24 cellular contexts compared by ENCODE assay signal in genomic region chr2:129775941-129776653, GRCh38.
DNase-seq lines count a peak whose midpoint lies in the region; ATAC-seq, FAIRE-seq and TF ChIP-seq lines count a peak whose summit lies in the region.
"Had no signal": no experiment of that assay in that cellular context is flagged by ENCODE, and none has a peak within 500 bp of the region (broad histone marks: within the 10 kb centered on the region; RNA-seq: fewer than 3 reads in every experiment).

No MANE protein-coding gene starts in this region.

- no peak overlapping the region for H3K56ac ChIP-seq in H1 (replicated peaks; ENCODE audit: insufficient read length, low read depth, low read length)

- H4K5ac ChIP-seq in H1 (ENCODE audit: insufficient read length, low read depth, low read length) = no peak overlapping the region

- H3K27ac ChIP-seq in heart right ventricle = no peak overlapping the region
- H3K27ac ChIP-seq in H1 (ENCODE audit: low read depth, low read length) = no peak overlapping the region
- no peak overlapping the region for H3K27ac ChIP-seq in caudate nucleus (ENCODE audit: low read depth, low read length)
- H3K27ac ChIP-seq: BLaER1 treated with 17β-estradiol and CSF1 and Interleukin-3, amounts not matched to agents 10 nM and 100 nM; GM23248; KMS-11; SJSA1 had no signal

- H3K23ac ChIP-seq in H1 (ENCODE audit: insufficient read length) = no peak overlapping the region

- CTCF ChIA-PET in H1 (lab: Charles Lee; ENCODE audit: partially characterized antibody) = interaction anchor here (1.1 to 1.9 kb wide), 3 partner anchors 9 to 68 kb away, joined by 3 to 7 read pairs (median 4); no protein-coding TSS in a partner anchor

- H3K4me2 ChIP-seq in H1 (ENCODE audit: insufficient read depth in 1 of 2, low read depth in 2 of 2, low read length in 2 of 2) = no peak overlapping the region
- H3K4me2 ChIP-seq: BLaER1 treated with 17β-estradiol and CSF1 and Interleukin-3, amounts not matched to agents 10 nM and 100 nM; KMS-11 had no signal

- H3K9me3 ChIP-seq in heart right ventricle (peaks cover 0 to 13% (median 0%) of the 10 kb centered on the region in 11 donors), H1 (ENCODE audit: insufficient read depth in 2 of 2, low read depth in 1 of 2, low read length in 1 of 2) (no peaks in the 10 kb centered on the region)
- H3K9me3 ChIP-seq: SJSA1 had no signal

- H3K79me1 ChIP-seq in H1 (ENCODE audit: low read depth, low read length) = no peaks in the 10 kb centered on the region

- H2BK12ac ChIP-seq in H1 (ENCODE audit: low read depth, low read length) = no peak overlapping the region

- no peak overlapping the region for H3K4ac ChIP-seq in H1 (replicated peaks; ENCODE audit: insufficient read length, low read depth, low read length)

- no peak overlapping the region for H2BK120ac ChIP-seq in H1 (replicated peaks; ENCODE audit: low read depth, low read length)

- peaks cover 7% of the 10 kb centered on the region for H3K27me3 Mint-ChIP-seq in nephron (ENCODE audit: low read depth)
- H3K27me3 Mint-ChIP-seq in activated T-cell treated with anti-CD3 and anti-CD28 coated beads, Interleukin-2, amount 50 U/mL, for 72 hours (ENCODE audit: low read depth) = no peaks in the 10 kb centered on the region
- H3K27me3 Mint-ChIP-seq: CD4-positive, alpha-beta T cell had no signal

- no peak for FAIRE-seq in H1 (lab: Jason Lieb, UNC)
- FAIRE-seq: D721Med, GM19239, HTR-8/SVneo had no signal

- DNase-seq in cardiac septum (ENCODE audit: low spot score) (peak; percentile 20), heart right ventricle (no peak), H1 (ENCODE audit: low read depth in 1 of 2, low spot score in 2 of 2) (no peak), caudate nucleus (lab: John Stamatoyannopoulos, UW) (no peak), germinal center (ENCODE audit: low spot score) (no peak)
- no peak for DNase-seq in activated T-cell treated with anti-CD3 and anti-CD28 coated beads, Interleukin-2, amount 50 U/mL, for 72 hours
- DNase-seq: AML-193; CD4-positive, alpha-beta T cell; GM23248; HCEC 1CT; MM.1S; NCI-H2029; NCI-H226; NCI-H510A; NCI-H69; Right ventricle myocardium superior; RPMI8226 had no signal

- H3K4me1 Mint-ChIP-seq in nephron = peaks cover 43% of the 10 kb centered on the region
- no peaks in the 10 kb centered on the region for H3K4me1 Mint-ChIP-seq in activated T-cell treated with anti-CD3 and anti-CD28 coated beads, Interleukin-2, amount 50 U/mL, for 72 hours (ENCODE audit: low read depth)

- TF ChIP-seq POLR2A in H1 (IDR thresholded peaks at IDR 0.05; ENCODE audit: control extremely low read depth in 1 of 2, low read depth in 2 of 2, low read length in 2 of 2) = no peak

- H3K27me3 ChIP-seq in heart right ventricle (peaks cover 0 to 14% (median 0%) of the 10 kb centered on the region in 7 donors), H1 (replicated peaks in 1 of 4; ENCODE audit: control insufficient read depth in 3 of 4, extremely low read depth in 1 of 4, insufficient read depth in 3 of 4, low read length in 3 of 4) (no peaks in the 10 kb centered on the region)
- H3K27me3 ChIP-seq: BLaER1 treated with 17β-estradiol and CSF1 and Interleukin-3, amounts not matched to agents 10 nM and 100 nM; SJSA1 had no signal

- H3K36me3 Mint-ChIP-seq in nephron (ENCODE audit: low read depth) = no peaks in the 10 kb centered on the region
- H3K36me3 Mint-ChIP-seq in activated T-cell treated with anti-CD3 and anti-CD28 coated beads, Interleukin-2, amount 50 U/mL, for 72 hours (ENCODE audit: insufficient read depth in 2 of 2) = no peaks in the 10 kb centered on the region

- TF ChIP-seq CTCF in heart right ventricle (IDR thresholded peaks at IDR 0.05) (no peak), H1 (IDR thresholded peaks at IDR 0.05; ENCODE audit: control extremely low read depth in 1 of 3, insufficient read depth in 1 of 3, low read depth in 1 of 3, low read length in 3 of 3) (no peak), nephron (IDR thresholded peaks at IDR 0.05; ENCODE audit: unreplicated experiment in 3 of 3) (no peak)

- peaks cover 6% of the 10 kb centered on the region for H3K9me3 Mint-ChIP-seq in nephron
- H3K9me3 Mint-ChIP-seq in activated T-cell treated with anti-CD3 and anti-CD28 coated beads, Interleukin-2, amount 50 U/mL, for 72 hours = no peaks in the 10 kb centered on the region
- H3K9me3 Mint-ChIP-seq: CD4-positive, alpha-beta T cell had no signal

- H3K14ac ChIP-seq in H1 (ENCODE audit: insufficient read length) = no peak overlapping the region

- POLR2A ChIA-PET in H1 (lab: Charles Lee; ENCODE audit: partially characterized antibody) = no interaction called here

- H2AK5ac ChIP-seq in H1 (ENCODE audit: low read depth, low read length) = no peak overlapping the region

- H3K9ac ChIP-seq in H1 (replicated peaks in 1 of 4; ENCODE audit: extremely low read depth in 1 of 4, low read depth in 3 of 4, low read length in 3 of 4) = no peak overlapping the region
- H3K9ac ChIP-seq: BLaER1 treated with 17β-estradiol and CSF1 and Interleukin-3, amounts not matched to agents 10 nM and 100 nM; GM23248; KMS-11 had no signal

- no peak overlapping the region for H2BK15ac ChIP-seq in H1 (ENCODE audit: low read length)

- no peak overlapping the region for H4K8ac ChIP-seq in H1 (ENCODE audit: extremely low read depth, insufficient read depth, low read length)

- H3K4me3 Mint-ChIP-seq in nephron = no peak overlapping the region
- no peak overlapping the region for H3K4me3 Mint-ChIP-seq in activated T-cell treated with anti-CD3 and anti-CD28 coated beads, Interleukin-2, amount 50 U/mL, for 72 hours
- H3K4me3 Mint-ChIP-seq: CD4-positive, alpha-beta T cell had no signal

- TF ChIP-seq EP300 in H1 (IDR thresholded peaks at IDR 0.05; ENCODE audit: borderline replicate concordance in 1 of 2, low read depth in 2 of 2, low read length in 2 of 2) = no peak

- no peak for TF ChIP-seq RAD21 in H1 (IDR thresholded peaks at IDR 0.05 in 1 of 2, conservative IDR thresholded peaks at IDR 0.05 in 1 of 2; ENCODE audit: low read depth in 2 of 2, low read length in 2 of 2)

- H3K4me3 ChIP-seq in heart right ventricle (no peak overlapping the region), H1 (ENCODE audit: extremely low read depth in 1 of 4, insufficient read depth in 2 of 4, low read depth in 3 of 4, low read length in 4 of 4) (no peak overlapping the region)
- H3K4me3 ChIP-seq: BLaER1 treated with 17β-estradiol and CSF1 and Interleukin-3, amounts not matched to agents 10 nM and 100 nM; GM23248; SJSA1 had no signal

- no peaks in the 10 kb centered on the region for H4K20me1 ChIP-seq in H1 (replicated peaks in 1 of 2; ENCODE audit: control insufficient read depth in 1 of 2, insufficient read depth in 2 of 2, low read length in 2 of 2)
- H4K20me1 ChIP-seq: BLaER1 treated with 17β-estradiol and CSF1 and Interleukin-3, amounts not matched to agents 10 nM and 100 nM had no signal

- H2BK20ac ChIP-seq in H1 (ENCODE audit: low read length) = no peak overlapping the region

- H3K23me2 ChIP-seq in H1 (ENCODE audit: low read depth, low read length) = no peaks in the 10 kb centered on the region

- H3K18ac ChIP-seq in H1 (ENCODE audit: extremely low read depth, low read length) = no peak overlapping the region

- peak overlapping the region; percentile 59 to 96 (median 93) for H3K27ac Mint-ChIP-seq in nephron
- no peak overlapping the region for H3K27ac Mint-ChIP-seq in activated T-cell treated with anti-CD3 and anti-CD28 coated beads, Interleukin-2, amount 50 U/mL, for 72 hours
- H3K27ac Mint-ChIP-seq: CD4-positive, alpha-beta T cell had no signal

- H2BK5ac ChIP-seq in H1 (ENCODE audit: low read depth, low read length) = no peak overlapping the region

- WGBS in heart right ventricle, 2 donors = 76 to 82% methylated on average over 3 of the region's 3 CpGs
- WGBS in H1 (ENCODE audit: extremely low coverage in 1 of 2, insufficient coverage in 1 of 2, insufficient read length in 1 of 2, insufficient replicate concordance in 2 of 2, low coverage in 1 of 2, low lambda C conversion rate in 2 of 2, missing lambda C conversion rate in 1 of 2), 2 experiments = 84% methylated on average over 3 of the region's 3 CpGs; no CpG with 5 or more reads in 1 of the 2 experiments

- ATAC-seq in heart right ventricle = no peak
- ATAC-seq in activated T-cell treated with anti-CD3 and anti-CD28 coated beads, Interleukin-2, amount 50 U/mL, for 72 hours (replicated peaks in 1 of 2) = no peak

- no peak overlapping the region for H4K91ac ChIP-seq in H1 (replicated peaks; ENCODE audit: insufficient read length, low read length)

- intact Hi-C loops in cardiac septum (cut with DNase I) = no loop called here
- intact Hi-C loops in heart right ventricle (cut with DNase I) = no loop called here

- H3K4me1 ChIP-seq in heart right ventricle (no peaks in the 10 kb centered on the region), H1 (replicated peaks in 1 of 4; ENCODE audit: control insufficient read depth in 3 of 4, insufficient read depth in 4 of 4, low read length in 3 of 4) (peaks cover 0 to 4% (median 1%) of the 10 kb centered on the region in 4 experiments; a peak in 3 of 7 replicates)
- H3K4me1 ChIP-seq: SJSA1 had no signal

- H2AFZ ChIP-seq in H1 (ENCODE audit: low read length) = no peak overlapping the region
- H2AFZ ChIP-seq: GM23248 had no signal

- H3K36me3 ChIP-seq in heart right ventricle (no peaks in the 10 kb centered on the region), H1 (ENCODE audit: control insufficient read depth in 2 of 4, insufficient read depth in 4 of 4, low read length in 3 of 4) (no peaks in the 10 kb centered on the region)
- H3K36me3 ChIP-seq: BLaER1 treated with 17β-estradiol and CSF1 and Interleukin-3, amounts not matched to agents 10 nM and 100 nM; SJSA1 had no signal

- H3K79me2 ChIP-seq in H1 (ENCODE audit: control insufficient read depth in 1 of 2, insufficient read depth in 2 of 2, low read length in 2 of 2) = no peaks in the 10 kb centered on the region

TF ChIP-seq in H1, 55 proteins besides CTCF, POLR2A, EP300 and RAD21:
- TF ChIP-seq MAFK (IDR thresholded peaks at IDR 0.05; ENCODE audit: low read depth, low read length) (peak; percentile 27; the same call in 1 of the 2 replicates), HDAC2 (IDR thresholded peaks at IDR 0.05; ENCODE audit: borderline replicate concordance in 1 of 2, low read depth in 2 of 2, low read length in 2 of 2) (no peak)
